23 cellular contexts compared by ENCODE assay signal in the genomic region with DNA sequence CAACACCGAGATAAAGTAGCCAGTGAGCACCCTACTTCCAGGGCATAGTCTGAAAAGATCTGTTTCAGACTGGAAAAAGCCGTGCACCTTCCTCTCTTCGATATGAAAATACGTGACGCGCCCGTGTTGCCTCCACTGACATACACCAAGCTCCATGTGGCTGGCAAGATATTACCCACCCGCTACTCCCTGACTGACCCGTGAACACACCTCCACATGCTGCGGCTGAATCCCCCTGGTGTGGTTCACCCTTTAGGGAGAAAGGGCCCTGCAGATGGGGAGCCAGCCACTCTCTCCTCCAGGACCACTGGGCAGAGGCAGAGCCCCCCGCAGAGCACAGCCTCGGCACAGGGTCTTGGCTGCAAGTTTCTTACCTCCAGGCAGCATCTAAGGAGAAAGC.
DNase-seq lines count a peak whose midpoint lies in the region; ATAC-seq, FAIRE-seq and TF ChIP-seq lines count a peak whose summit lies in the region.
"Had no signal": no experiment of that assay in that cellular context is flagged by ENCODE, and none has a peak within 500 bp of the region (broad histone marks: within the 10 kb centered on the region; RNA-seq: fewer than 3 reads in every experiment).

No MANE protein-coding gene starts in this region.

- POLR2A ChIA-PET in activated B cell treated with CpG ODN at 0.5 μM for 24 hours (lab: Charles Lee): no interaction called here

- peaks cover 3% of the 10 kb centered on the region for H3K9me3 Mint-ChIP-seq in activated B cell treated with CpG ODN at 0.5 μM for 24 hours
- peaks cover 3% of the 10 kb centered on the region for H3K9me3 Mint-ChIP-seq in neural crest cell
- H3K9me3 Mint-ChIP-seq in stimulated activated naive B cell treated with anti-CD40 and anti-IgM and Interleukin-4, amounts not matched to agents 10 μg/mL and 1 μg/mL and 100 μg/mL, for 72 hours: peaks cover 0 to 2% of the 10 kb centered on the region in 2 donors

- no peak for TF ChIP-seq CTCF in activated B cell treated with CpG ODN at 0.5 μM for 24 hours (IDR thresholded peaks at IDR 0.05)
- no peak for TF ChIP-seq CTCF in kidney (IDR thresholded peaks at IDR 0.05; ENCODE audit: borderline replicate concordance, extremely low read depth, insufficient read depth)
- TF ChIP-seq CTCF in neural crest cell (conservative IDR thresholded peaks at IDR 0.05): no peak

- H3K4me3 Mint-ChIP-seq in activated B cell treated with CpG ODN at 0.5 μM for 24 hours: no peak overlapping the region
- peak overlapping the region; percentile 2 for H3K4me3 Mint-ChIP-seq in neural crest cell
- H3K4me3 Mint-ChIP-seq in stimulated activated naive B cell treated with anti-CD40 and anti-IgM and Interleukin-4, amounts not matched to agents 10 μg/mL and 1 μg/mL and 100 μg/mL, for 72 hours: no peak overlapping the region
- H3K4me3 Mint-ChIP-seq: CD4-positive, alpha-beta memory T cell had no signal

- H3K27ac Mint-ChIP-seq in activated B cell treated with CpG ODN at 0.5 μM for 24 hours (no peak overlapping the region), neural crest cell (ENCODE audit: unreplicated experiment) (peak overlapping the region; percentile 92)
- peak overlapping the region; percentile 42 for H3K27ac Mint-ChIP-seq in stimulated activated naive B cell treated with anti-CD40 and anti-IgM and Interleukin-4, amounts not matched to agents 10 μg/mL and 1 μg/mL and 100 μg/mL, for 72 hours
- H3K27ac Mint-ChIP-seq: CD4-positive, alpha-beta memory T cell had no signal

- no peak overlapping the region for H3K27ac ChIP-seq in kidney (ENCODE audit: low read depth in 2 of 2, low read length in 2 of 2)
- H3K27ac ChIP-seq: A549; BLaER1 treated with 17β-estradiol and CSF1 and Interleukin-3, amounts not matched to agents 10 nM and 100 nM; GM23248; PC-9; SJCRH30 had no signal

- intact Hi-C loops in activated B cell treated with CpG ODN at 0.5 μM for 24 hours (cut with micrococcal nuclease) (no loop called here), kidney (cut with DNase I) (no loop called here)

- H3K27me3 Mint-ChIP-seq in activated B cell treated with CpG ODN at 0.5 μM for 24 hours: no peaks in the 10 kb centered on the region
- H3K27me3 Mint-ChIP-seq in neural crest cell (ENCODE audit: low read depth): no peaks in the 10 kb centered on the region
- H3K27me3 Mint-ChIP-seq in stimulated activated naive B cell treated with anti-CD40 and anti-IgM and Interleukin-4, amounts not matched to agents 10 μg/mL and 1 μg/mL and 100 μg/mL, for 72 hours: no peaks in the 10 kb centered on the region
- H3K27me3 Mint-ChIP-seq: CD4-positive, alpha-beta memory T cell had no signal

- H3K4me3 ChIP-seq in kidney (ENCODE audit: low read length in 2 of 2): no peak overlapping the region
- H3K4me3 ChIP-seq: A549; BLaER1 treated with 17β-estradiol and CSF1 and Interleukin-3, amounts not matched to agents 10 nM and 100 nM; GM23248; PC-9; SJCRH30 had no signal

- H3K9me3 ChIP-seq in kidney (ENCODE audit: control insufficient read depth in 1 of 2, low read length in 2 of 2): peaks cover 0 to 7% of the 10 kb centered on the region in 2 donors
- H3K9me3 ChIP-seq: A549, SJCRH30 had no signal

- peak; percentile 1 for DNase-seq in activated B cell treated with CpG ODN at 0.5 μM for 24 hours
- peak; percentile 45 for DNase-seq in kidney
- DNase-seq in neural crest cell (ENCODE audit: low read depth, low spot score): no peak
- no peak for DNase-seq in stimulated activated naive B cell treated with anti-CD40 and anti-IgM and Interleukin-4, amounts not matched to agents 10 μg/mL and 1 μg/mL and 100 μg/mL, for 72 hours
- no peak for DNase-seq in NCI-H1092 (lab: John Stamatoyannopoulos, UW)
- no peak for DNase-seq in NCI-H446 (lab: John Stamatoyannopoulos, UW)
- DNase-seq in NCI-H1694 treated with DMSO at 0.1 percent for 48 hours (lab: John Stamatoyannopoulos, UW): no peak
- DNase-seq: AML-193; CD4-positive, alpha-beta memory T cell; DMS53; GM23248; NCI-H1048; NCI-H1417 treated with DMSO at 0.1 percent for 48 hours; NCI-H1930; NCI-H2107; NCI-H524 treated with DMSO at 0.1 percent for 48 hours; NCI-H774; PC-9; SJCRH30 had no signal

- H3K9ac ChIP-seq in kidney (ENCODE audit: low read length in 2 of 2): no peak overlapping the region
- H3K9ac ChIP-seq: BLaER1 treated with 17β-estradiol and CSF1 and Interleukin-3, amounts not matched to agents 10 nM and 100 nM; GM23248 had no signal

- CTCF ChIA-PET in activated B cell treated with CpG ODN at 0.5 μM for 24 hours (lab: Charles Lee): no interaction called here

- H3K36me3 Mint-ChIP-seq in activated B cell treated with CpG ODN at 0.5 μM for 24 hours (ENCODE audit: low read depth): peaks cover 8% of the 10 kb centered on the region
- H3K36me3 Mint-ChIP-seq in neural crest cell (ENCODE audit: low read depth): no peaks in the 10 kb centered on the region
- peaks cover 5 to 16% of the 10 kb centered on the region in 2 donors for H3K36me3 Mint-ChIP-seq in stimulated activated naive B cell treated with anti-CD40 and anti-IgM and Interleukin-4, amounts not matched to agents 10 μg/mL and 1 μg/mL and 100 μg/mL, for 72 hours

- ATAC-seq in activated B cell treated with CpG ODN at 0.5 μM for 24 hours (ENCODE audit: low read depth): no peak
- ATAC-seq in stimulated activated naive B cell treated with anti-CD40 and anti-IgM and Interleukin-4, amounts not matched to agents 10 μg/mL and 1 μg/mL and 100 μg/mL, for 72 hours (replicated peaks): no peak
- ATAC-seq: A549, Right ventricle myocardium inferior had no signal

- no peaks in the 10 kb centered on the region for H3K4me1 ChIP-seq in kidney (ENCODE audit: control insufficient read depth in 1 of 2, insufficient read depth in 1 of 2, low read depth in 1 of 2, low read length in 2 of 2)
- H3K4me1 ChIP-seq: A549, SJCRH30 had no signal

- no peaks in the 10 kb centered on the region for H3K36me3 ChIP-seq in kidney (ENCODE audit: control insufficient read depth in 1 of 2, insufficient read depth in 2 of 2, low read length in 2 of 2)
- H3K36me3 ChIP-seq: SJCRH30 had no signal

- FAIRE-seq in kidney (lab: Jason Lieb, UNC): no peak
- FAIRE-seq: A549, GM18507 had no signal

- H3K4me1 Mint-ChIP-seq in activated B cell treated with CpG ODN at 0.5 μM for 24 hours (peaks cover 5% of the 10 kb centered on the region), neural crest cell (peaks cover 4% of the 10 kb centered on the region)
- H3K4me1 Mint-ChIP-seq in stimulated activated naive B cell treated with anti-CD40 and anti-IgM and Interleukin-4, amounts not matched to agents 10 μg/mL and 1 μg/mL and 100 μg/mL, for 72 hours: peaks cover 6 to 18% of the 10 kb centered on the region in 2 donors

Comparison
In these comparisons a context has a peak if more than half of its experiments do, and no peak if none do; other contexts are left out.
1. DNase-seq: peak in activated B cell treated with CpG ODN at 0.5 μM for 24 hours (single experiment) and kidney (single experiment); none in neural crest cell (single experiment), stimulated activated naive B cell treated with anti-CD40 and anti-IgM and Interleukin-4, amounts not matched to agents 10 μg/mL and 1 μg/mL and 100 μg/mL, for 72 hours (single experiment), NCI-H1092 (single experiment), NCI-H446 (0 of 2) and NCI-H1694 treated with DMSO at 0.1 percent for 48 hours (single experiment).